ENCODE assay signal across 8 cellular contexts in genomic region chr9:124218438-124219289, GRCh38. TPM values are rescaled to one million over a fixed set of nuclear protein-coding genes. Genes with fewer than 3 reads are reported as not detected.
DNase-seq lines count a peak whose midpoint lies in the region; ATAC-seq and TF ChIP-seq lines count a peak whose summit lies in the region.

No MANE protein-coding gene starts in this region.

- H3K27me3 Mint-ChIP-seq in HFFc6 (ENCODE audit: insufficient read depth) = peaks cover 15% of the 10 kb centered on the region

- peak; percentile 48 for ATAC-seq in left ventricle myocardium superior

- H2AFZ ChIP-seq in Loucy (ENCODE audit: low read length) = peak overlapping the region; percentile 47; the same call in 1 of the 2 replicates

- H3K9me3 Mint-ChIP-seq in HFFc6 = no peaks in the 10 kb centered on the region

- no peak overlapping the region for H3K4me3 Mint-ChIP-seq in HFFc6

- DNase-seq in DMS153 (lab: John Stamatoyannopoulos, UW) (peak; percentile 41), DMS153 treated with DMSO at 0.1 percent for 48 hours (lab: John Stamatoyannopoulos, UW; ENCODE audit: unreplicated experiment) (no peak), HFFc6 (peak; percentile 40), left ventricle myocardium superior (peak; percentile 45), stromal cell of bone marrow (ENCODE audit: low read depth) (peak; percentile 33), activated gamma-delta T cell treated with Interleukin-2 at 50 U/mL for 16 hours (no peak)
- DNase-seq in activated CD8-positive, alpha-beta memory T cell treated with anti-CD3 and anti-CD28 coated beads, Interleukin-2, amount 50 U/mL, for 48 hours = peak; percentile 66

- no peaks in the 10 kb centered on the region for H3K9me3 ChIP-seq in Loucy (ENCODE audit: insufficient read depth, low read depth, low read length)

- H3K9ac ChIP-seq in Loucy (ENCODE audit: low read depth, low read length, poor library complexity, severe bottlenecking) = peak overlapping the region; percentile 77

- no peaks in the 10 kb centered on the region for H3K9me2 ChIP-seq in Loucy (replicated peaks; ENCODE audit: low read depth, low read length)

- intact Hi-C loops in left ventricle myocardium superior (cut with micrococcal nuclease) = no loop called here

- no peaks in the 10 kb centered on the region for H3K36me3 ChIP-seq in Loucy (ENCODE audit: insufficient read depth, low read length)

- H3K4me1 ChIP-seq in Loucy (ENCODE audit: insufficient read depth, low read length, poor library complexity, severe bottlenecking) = peaks cover 83% of the 10 kb centered on the region

- no peaks in the 10 kb centered on the region for H3K36me3 Mint-ChIP-seq in HFFc6 (ENCODE audit: low read depth)

- no peak overlapping the region for H3K4me3 ChIP-seq in Loucy (ENCODE audit: low read length, poor library complexity, severe bottlenecking)

- H4K20me1 ChIP-seq in Loucy (ENCODE audit: insufficient read depth, low read length, poor library complexity, severe bottlenecking) = no peaks in the 10 kb centered on the region

- H3K27ac Mint-ChIP-seq in HFFc6 = no peak overlapping the region

- H3K4me2 ChIP-seq in Loucy (ENCODE audit: low read depth, low read length, poor library complexity, severe bottlenecking) = peak overlapping the region; percentile 75

- no peaks in the 10 kb centered on the region for H3K27me3 ChIP-seq in Loucy (ENCODE audit: insufficient read depth, low read length, poor library complexity, severe bottlenecking)

- no peaks in the 10 kb centered on the region for H3F3A ChIP-seq in Loucy (ENCODE audit: low read depth)

- TF ChIP-seq CTCF in HFFc6 (IDR thresholded peaks at IDR 0.05) = peak; percentile 25; the same call in 1 of the 2 replicates
- TF ChIP-seq CTCF in Loucy (conservative IDR thresholded peaks at IDR 0.05; ENCODE audit: low read length) = no peak

- no peaks in the 10 kb centered on the region for H3K79me2 ChIP-seq in Loucy (ENCODE audit: insufficient read depth, low read length)

- H3K4me1 Mint-ChIP-seq in HFFc6 (ENCODE audit: low read depth) = peaks cover 29% of the 10 kb centered on the region

RNA-seq across cellular contexts. Expression of gene NEK6, which starts 39.1 kb away (rescaled TPM):
- total RNA-seq in HFFc6 (2021; fragmentation: NEBNext Ultra II Directional; extraction: Animal tissue kit (Norgen Biotek cat#: 25700)) = 10 to 100 TPM; 66.5 to 81.1 (median 71.4) TPM
- total RNA-seq in left ventricle myocardium superior = 7.7 TPM

Comparison
In these comparisons a context has a peak if more than half of its experiments do, and no peak if none do; other contexts are left out.
1. DNase-seq: peak in DMS153 (single experiment), HFFc6 (single experiment), activated CD8-positive, alpha-beta memory T cell treated with anti-CD3 and anti-CD28 coated beads, Interleukin-2, amount 50 U/mL, for 48 hours (single experiment), left ventricle myocardium superior (single experiment) and stromal cell of bone marrow (single experiment); none in DMS153 treated with DMSO at 0.1 percent for 48 hours (single experiment) and activated gamma-delta T cell treated with Interleukin-2 at 50 U/mL for 16 hours (single experiment).